In the genomic region with DNA sequence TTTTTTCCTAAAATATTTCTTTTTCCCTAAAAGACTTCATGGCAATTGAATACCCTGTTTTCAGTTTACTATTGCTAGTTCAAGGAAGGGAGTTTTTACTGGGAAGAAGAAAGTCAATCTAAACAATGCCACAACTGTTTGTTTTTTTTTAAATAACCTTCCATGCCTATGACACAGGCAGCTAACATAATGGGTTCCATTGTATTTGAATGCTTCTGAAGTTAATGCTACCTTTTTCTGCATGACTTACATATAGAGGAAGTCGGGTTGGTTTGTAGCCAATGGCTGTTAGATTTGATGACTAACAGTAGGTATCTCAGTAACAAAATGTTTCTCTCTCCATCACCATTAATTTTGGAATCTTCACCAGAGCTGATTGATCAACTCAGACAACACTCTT, we compare ENCODE assay signal across 23 cellular contexts.
DNase-seq lines count a peak whose midpoint lies in the region; ATAC-seq, FAIRE-seq and TF ChIP-seq lines count a peak whose summit lies in the region.
"Had no signal": no experiment of that assay in that cellular context is flagged by ENCODE, and none has a peak within 500 bp of the region (broad histone marks: within the 10 kb centered on the region; RNA-seq: fewer than 3 reads in every experiment).

No MANE protein-coding gene starts in this region.

- H3K36me3 ChIP-seq in astrocyte (ENCODE audit: insufficient read depth, low read length): no peaks in the 10 kb centered on the region
- no peaks in the 10 kb centered on the region for H3K36me3 ChIP-seq in naive thymus-derived CD4-positive, alpha-beta T cell (ENCODE audit: control insufficient read depth in 2 of 3, insufficient read depth in 3 of 3, low read length in 3 of 3)
- H3K36me3 ChIP-seq in tibial nerve: no peaks in the 10 kb centered on the region
- H3K36me3 ChIP-seq: BLaER1, HAP-1 had no signal

- no peak for TF ChIP-seq EP300 in tibial nerve (IDR thresholded peaks at IDR 0.05)

- 44 to 54% methylated on average over 1 of the region's 1 CpG for WGBS in tibial nerve, 2 donors

- H4K20me1 ChIP-seq in astrocyte (ENCODE audit: insufficient read depth, low read length): peaks cover 24% of the 10 kb centered on the region
- H4K20me1 ChIP-seq: BLaER1 had no signal

- H3K79me2 ChIP-seq in astrocyte (ENCODE audit: insufficient read depth, low read length): no peaks in the 10 kb centered on the region

- H3K9me3 ChIP-seq in astrocyte (ENCODE audit: insufficient read depth, low read depth, low read length): no peaks in the 10 kb centered on the region
- no peaks in the 10 kb centered on the region for H3K9me3 ChIP-seq in naive thymus-derived CD4-positive, alpha-beta T cell (ENCODE audit: control insufficient read depth in 2 of 3, low read length in 3 of 3)
- peaks cover 0 to 6% (median 0%) of the 10 kb centered on the region in 4 donors for H3K9me3 ChIP-seq in tibial nerve
- H3K9me3 ChIP-seq: BLaER1, HAP-1 had no signal

- no peak overlapping the region for H2AFZ ChIP-seq in astrocyte (ENCODE audit: low read depth, low read length)

- H3K36me3 Mint-ChIP-seq in astrocyte (ENCODE audit: low read depth, unreplicated experiment): peaks cover 11% of the 10 kb centered on the region
- H3K36me3 Mint-ChIP-seq in naive thymus-derived CD4-positive, alpha-beta T cell: no peaks in the 10 kb centered on the region

- no peak for TF ChIP-seq POLR2A in tibial nerve (IDR thresholded peaks at IDR 0.05)

- peaks cover 6% of the 10 kb centered on the region for H3K4me1 Mint-ChIP-seq in astrocyte (ENCODE audit: low read depth, unreplicated experiment)
- peaks cover 0 to 2% (median 0%) of the 10 kb centered on the region in 7 donors for H3K4me1 Mint-ChIP-seq in naive thymus-derived CD4-positive, alpha-beta T cell

- no peak overlapping the region for H3K4me3 ChIP-seq in astrocyte (ENCODE audit: insufficient read depth, low read depth, low read length)
- H3K4me3 ChIP-seq in naive thymus-derived CD4-positive, alpha-beta T cell (ENCODE audit: low read length): no peak overlapping the region
- no peak overlapping the region for H3K4me3 ChIP-seq in tibial nerve
- H3K4me3 ChIP-seq: BLaER1, HAP-1 had no signal

- no peak overlapping the region for H3K4me2 ChIP-seq in astrocyte (ENCODE audit: low read length)
- H3K4me2 ChIP-seq: BLaER1, KMS-11 had no signal

- DNase-seq in H4 (ENCODE audit: low spot score) (peak; percentile 34), M059J (ENCODE audit: low read depth) (peak; percentile 26), astrocyte (ENCODE audit: low read depth) (peak; percentile 31), kidney tubule cell (ENCODE audit: low spot score) (peak; percentile 39), tibial nerve (ENCODE audit: low spot score in 2 of 2) (no peak), SK-N-DZ (ENCODE audit: low spot score) (no peak)
- no peak for DNase-seq in naive thymus-derived CD4-positive, alpha-beta T cell
- no peak for DNase-seq in stimulated activated CD4-positive, alpha-beta T cell treated with anti-CD3 and anti-CD28 coated beads, Interleukin-2, amount 100 ng/mL, for 48 hours
- DNase-seq: ACHN; CD4-positive, alpha-beta T cell; MV-4-11; NCI-H1694; NCI-H2081; NCI-H2171 treated with DMSO at 0.1 percent for 48 hours; NCI-H524 treated with DMSO at 0.1 percent for 48 hours; OCI-M1; RPMI8226; SHP77 had no signal

- H3K27ac ChIP-seq in astrocyte (ENCODE audit: low read depth, low read length) (no peak overlapping the region), tibial nerve (no peak overlapping the region)
- H3K27ac ChIP-seq in naive thymus-derived CD4-positive, alpha-beta T cell (ENCODE audit: low read depth, low read length): no peak overlapping the region
- H3K27ac ChIP-seq: BLaER1, KMS-11 had no signal

- CTCF ChIA-PET in naive thymus-derived CD4-positive, alpha-beta T cell (lab: Charles Lee): no interaction called here

- FAIRE-seq in astrocyte (lab: Jason Lieb, UNC): no peak
- FAIRE-seq: GM12892, HTR-8/SVneo had no signal

- no peak overlapping the region for H3K9ac ChIP-seq in astrocyte (ENCODE audit: low read length)
- H3K9ac ChIP-seq: BLaER1, KMS-11 had no signal

- TF ChIP-seq CTCF in astrocyte (IDR thresholded peaks at IDR 0.05; ENCODE audit: insufficient read depth, low read depth, low read length) (no peak), tibial nerve (IDR thresholded peaks at IDR 0.05) (no peak)

- POLR2A ChIA-PET in naive thymus-derived CD4-positive, alpha-beta T cell (lab: Charles Lee): no interaction called here

- H3K4me3 Mint-ChIP-seq in astrocyte (ENCODE audit: unreplicated experiment): no peak overlapping the region
- H3K4me3 Mint-ChIP-seq in naive thymus-derived CD4-positive, alpha-beta T cell: no peak overlapping the region
- H3K4me3 Mint-ChIP-seq: CD4-positive, alpha-beta T cell had no signal

- H3K4me1 ChIP-seq in astrocyte (ENCODE audit: insufficient read depth, low read length) (no peaks in the 10 kb centered on the region), tibial nerve (no peaks in the 10 kb centered on the region)
- H3K4me1 ChIP-seq in naive thymus-derived CD4-positive, alpha-beta T cell (ENCODE audit: control insufficient read depth in 2 of 2, insufficient read depth in 2 of 2, low read length in 2 of 2): no peaks in the 10 kb centered on the region
- H3K4me1 ChIP-seq: BLaER1, HAP-1 had no signal

- H3K27ac Mint-ChIP-seq in astrocyte (ENCODE audit: unreplicated experiment): no peak overlapping the region
- no peak overlapping the region for H3K27ac Mint-ChIP-seq in naive thymus-derived CD4-positive, alpha-beta T cell
- H3K27ac Mint-ChIP-seq: CD4-positive, alpha-beta T cell had no signal

- intact Hi-C loops in naive thymus-derived CD4-positive, alpha-beta T cell (cut with micrococcal nuclease): no loop called here

- peaks cover 7% of the 10 kb centered on the region for H3K27me3 Mint-ChIP-seq in astrocyte (ENCODE audit: low read depth, unreplicated experiment)
- peaks cover 0 to 30% (median 11%) of the 10 kb centered on the region in 5 donors for H3K27me3 Mint-ChIP-seq in naive thymus-derived CD4-positive, alpha-beta T cell
- H3K27me3 Mint-ChIP-seq: CD4-positive, alpha-beta T cell had no signal

- peaks cover 6% of the 10 kb centered on the region for H3K9me3 Mint-ChIP-seq in astrocyte (ENCODE audit: unreplicated experiment)
- peaks cover 0 to 2% (median 0%) of the 10 kb centered on the region in 11 donors for H3K9me3 Mint-ChIP-seq in naive thymus-derived CD4-positive, alpha-beta T cell
- H3K9me3 Mint-ChIP-seq: CD4-positive, alpha-beta T cell had no signal

- H3K27me3 ChIP-seq in astrocyte (ENCODE audit: insufficient read depth, low read length): no peaks in the 10 kb centered on the region
- no peaks in the 10 kb centered on the region for H3K27me3 ChIP-seq in naive thymus-derived CD4-positive, alpha-beta T cell (ENCODE audit: control insufficient read depth in 2 of 2, insufficient read depth in 2 of 2, low read length in 2 of 2)
- no peaks in the 10 kb centered on the region for H3K27me3 ChIP-seq in tibial nerve
- H3K27me3 ChIP-seq: BLaER1 had no signal

- no peak for ATAC-seq in naive thymus-derived CD4-positive, alpha-beta T cell

Comparison
In these comparisons a context has a peak if more than half of its experiments do, and no peak if none do; other contexts are left out.
1. DNase-seq: peak in H4 (single experiment), M059J (single experiment), astrocyte (single experiment) and kidney tubule cell (single experiment); none in naive thymus-derived CD4-positive, alpha-beta T cell (0 of 9), tibial nerve (0 of 2), stimulated activated CD4-positive, alpha-beta T cell treated with anti-CD3 and anti-CD28 coated beads, Interleukin-2, amount 100 ng/mL, for 48 hours (0 of 2) and SK-N-DZ (single experiment).